In the genomic region with DNA sequence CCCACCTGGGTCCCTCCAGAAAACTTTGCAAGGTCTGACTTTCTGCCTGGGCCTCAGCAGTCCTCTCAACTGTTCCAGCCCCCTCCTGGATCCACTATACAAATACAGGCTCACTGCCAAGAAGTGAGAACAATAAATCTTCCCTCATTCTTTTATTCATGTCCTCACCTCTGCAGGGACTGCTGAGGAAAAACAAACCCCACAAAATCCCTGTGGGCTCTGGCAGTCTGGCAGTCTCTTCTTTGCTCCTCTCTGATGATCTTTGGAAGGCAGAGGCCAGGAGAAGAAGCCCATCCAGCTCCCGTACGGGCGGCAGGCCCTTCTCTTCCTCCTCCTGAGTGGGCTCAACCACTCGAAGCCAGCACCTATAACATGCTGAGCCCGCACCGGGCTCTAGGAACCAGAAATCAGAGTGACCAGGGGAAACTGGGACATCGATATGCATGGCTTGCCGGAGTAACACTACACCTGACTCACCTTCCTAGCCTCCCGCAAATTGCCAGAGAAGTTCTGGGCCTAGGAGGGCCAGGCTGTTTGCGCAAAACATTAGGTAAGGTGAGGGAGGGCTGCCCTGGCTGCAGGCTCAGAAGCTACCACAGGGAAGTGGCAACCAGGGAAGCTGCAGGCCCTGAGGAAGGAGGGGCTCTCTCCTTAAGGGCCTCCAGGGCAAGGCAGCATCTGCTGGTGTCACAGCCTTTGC, we compare ENCODE assay signal across 13 cellular contexts. TPM values are rescaled to one million over a fixed set of nuclear protein-coding genes. Genes with fewer than 3 reads are reported as not detected.
A peak's percentile ranks its signal among the peaks of the same experiment; 100 is the strongest.
DNase-seq lines count a peak whose midpoint lies in the region; ATAC-seq and TF ChIP-seq lines count a peak whose summit lies in the region.
"Had no signal": no experiment of that assay in that cellular context is flagged by ENCODE, and none has a peak within 500 bp of the region (broad histone marks: within the 10 kb centered on the region; RNA-seq: fewer than 3 reads in every experiment).

No MANE protein-coding gene starts in this region.

- CTCF ChIA-PET in Panc1 (lab: Charles Lee): no interaction called here

- no peaks in the 10 kb centered on the region for H3K36me3 ChIP-seq in Panc1 (ENCODE audit: control insufficient read depth, insufficient read depth, low read length)
- H3K36me3 ChIP-seq in ascending aorta: no peaks in the 10 kb centered on the region
- H3K36me3 ChIP-seq: adrenal gland, MG63, ovary had no signal

- BruUV-seq in Panc1 (replicated peaks; lab: Mats Ljungman, UMichigan): no TSS peak

- ATAC-seq in Panc1 (no peak; the same call in 1 of the 2 replicates), GM19467 (IDR thresholded peaks at IDR 0.05; ENCODE audit: unreplicated experiment) (no peak)
- no peak for ATAC-seq in stimulated activated naive CD8-positive, alpha-beta T cell treated with anti-CD3 and anti-CD28 coated beads, Interleukin-15, amount 100 ng/mL, for 72 hours

- H3K27me3 ChIP-seq in Panc1 (ENCODE audit: control insufficient read depth, insufficient read depth, low read length) (no peaks in the 10 kb centered on the region), ascending aorta (no peaks in the 10 kb centered on the region)
- H3K27me3 ChIP-seq: adrenal gland, MG63, ovary had no signal

- in situ Hi-C loops in Panc1 (cut with HindIII; ENCODE audit: low pct_unique_long_range_greater_than_20kb, low sequenced_read_pairs): no loop called here

- H3K4me1 Mint-ChIP-seq in stimulated activated naive CD8-positive, alpha-beta T cell treated with anti-CD3 and anti-CD28 coated beads, Interleukin-15, amount 100 ng/mL, for 72 hours: no peaks in the 10 kb centered on the region

- no peaks in the 10 kb centered on the region for H3K9me3 ChIP-seq in Panc1 (ENCODE audit: control insufficient read depth, insufficient read depth, low read depth, low read length)
- H3K9me3 ChIP-seq in ascending aorta: no peaks in the 10 kb centered on the region
- H3K9me3 ChIP-seq: adrenal gland, MG63, ovary had no signal

- intact Hi-C loops in Panc1 (cut with micrococcal nuclease; ENCODE audit: unreplicated experiment): no loop called here
- intact Hi-C loops in ascending aorta (cut with DNase I): no loop called here

- TF ChIP-seq CTCF in Panc1 (IDR thresholded peaks at IDR 0.05): no peak
- TF ChIP-seq CTCF in ascending aorta (IDR thresholded peaks at IDR 0.05): no peak

- peaks cover 23% of the 10 kb centered on the region for H3K27me3 Mint-ChIP-seq in stimulated activated naive CD8-positive, alpha-beta T cell treated with anti-CD3 and anti-CD28 coated beads, Interleukin-15, amount 100 ng/mL, for 72 hours

- H3K4me3 ChIP-seq in Panc1 (ENCODE audit: low read depth in 2 of 2, low read length in 2 of 2): no peak overlapping the region
- H3K4me3 ChIP-seq in ascending aorta: no peak overlapping the region
- H3K4me3 ChIP-seq: adrenal gland, MG63, ovary had no signal

- H3K27ac Mint-ChIP-seq in stimulated activated naive CD8-positive, alpha-beta T cell treated with anti-CD3 and anti-CD28 coated beads, Interleukin-15, amount 100 ng/mL, for 72 hours: no peak overlapping the region

- H3K9me3 Mint-ChIP-seq in stimulated activated naive CD8-positive, alpha-beta T cell treated with anti-CD3 and anti-CD28 coated beads, Interleukin-15, amount 100 ng/mL, for 72 hours: no peaks in the 10 kb centered on the region

- no peak overlapping the region for H3K4me3 Mint-ChIP-seq in stimulated activated naive CD8-positive, alpha-beta T cell treated with anti-CD3 and anti-CD28 coated beads, Interleukin-15, amount 100 ng/mL, for 72 hours

- H3K27ac ChIP-seq in Panc1 (ENCODE audit: low read length) (peak overlapping the region; percentile 21; the same call in 1 of the 2 replicates), ascending aorta (no peak overlapping the region)
- H3K27ac ChIP-seq: adrenal gland, ovary had no signal

- DNase-seq in A172 (ENCODE audit: low spot score) (peak; percentile 55), HT1080 (ENCODE audit: low read depth) (peak; percentile 42), Panc1 (ENCODE audit: low read depth, low spot score) (no peak), iPS-NIHi11 (ENCODE audit: low spot score) (peak; percentile 41), ascending aorta (ENCODE audit: low spot score in 2 of 2) (no peak)
- DNase-seq in stimulated activated naive CD8-positive, alpha-beta T cell treated with anti-CD3 and anti-CD28 coated beads, Interleukin-15, amount 100 ng/mL, for 72 hours: no peak
- DNase-seq in effector CD8-positive, alpha-beta T cell (lab: John Stamatoyannopoulos, UW): no peak
- DNase-seq: activated CD4-positive, alpha-beta T cell treated with anti-CD3 and anti-CD28 coated beads, Interleukin-2, amount 50 U/mL, for 4 hours; adrenal gland; MG63; NCI-H526 treated with DMSO at 0.1 percent for 48 hours; ovary had no signal

- POLR2A ChIA-PET in Panc1 (lab: Charles Lee): interaction anchor here (0.5 kb wide), 1 partner anchor 377 kb away, joined by 13 read pairs; no protein-coding TSS in a partner anchor

- H3K4me1 ChIP-seq in Panc1 (ENCODE audit: control insufficient read depth, insufficient read depth, low read length): peaks cover 8% of the 10 kb centered on the region; the same call in 1 of the 2 replicates
- H3K4me1 ChIP-seq in ascending aorta: peaks cover 0 to 7% of the 10 kb centered on the region in 2 donors
- H3K4me1 ChIP-seq: adrenal gland had no signal

RNA-seq across cellular contexts. Expression of gene TMPRSS5, which starts 24.2 kb away (rescaled TPM):
- 0.17 and 0.62 TPM in 2 replicates for total RNA-seq in A172 (2014; rRNA removed; shearing (Covaris generic))
- total RNA-seq in HT1080 (2014; rRNA removed; shearing (Covaris generic)): 0.13 and 0.14 TPM in 2 replicates
- polyA plus RNA-seq in HT1080 (2015; cell fraction: cytosol; rRNA removed): 0.09 and 0.16 TPM in 2 replicates
- 0.75 and 1.4 TPM in 2 replicates for polyA plus RNA-seq in HT1080 (2015; cell fraction: nucleus; rRNA removed)
- total RNA-seq in Panc1 (2021; ENCODE audit: unreplicated experiment) (0.85 TPM), ascending aorta (not detected)
- polyA plus RNA-seq in Panc1 (2012; ENCODE audit: insufficient read length): 0.82 TPM

Comparison
In these comparisons a context has a peak if more than half of its experiments do, and no peak if none do; other contexts are left out.
1. DNase-seq: peak in A172 (single experiment), HT1080 (single experiment) and iPS-NIHi11 (single experiment); none in Panc1 (single experiment), stimulated activated naive CD8-positive, alpha-beta T cell treated with anti-CD3 and anti-CD28 coated beads, Interleukin-15, amount 100 ng/mL, for 72 hours (0 of 2), effector CD8-positive, alpha-beta T cell (single experiment) and ascending aorta (0 of 2).